Comparison of ENCODE assay signal across 17 cellular contexts in the genomic region with DNA sequence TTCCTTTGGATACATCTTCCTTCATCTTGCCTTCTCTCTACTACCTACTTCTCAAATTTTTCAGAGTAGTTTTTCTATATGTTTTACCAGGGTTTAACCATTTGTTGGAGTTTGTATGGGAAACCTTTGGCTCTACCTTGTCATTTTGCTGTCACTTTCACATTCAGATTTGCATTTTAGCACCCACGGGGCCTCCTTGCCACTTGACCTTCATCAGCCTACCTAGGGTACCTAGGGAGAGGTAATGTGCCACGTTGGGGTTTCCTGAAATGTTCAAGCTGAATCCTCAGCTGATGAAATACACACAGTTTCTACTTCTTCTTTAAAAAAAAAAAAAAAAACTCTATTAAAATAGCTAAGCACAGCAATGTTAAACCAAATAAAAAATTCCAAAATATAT. TPM values are rescaled to one million over a fixed set of nuclear protein-coding genes. Genes with fewer than 3 reads are reported as not detected.
DNase-seq lines count a peak whose midpoint lies in the region; ATAC-seq, FAIRE-seq and TF ChIP-seq lines count a peak whose summit lies in the region.
"Had no signal": no experiment of that assay in that cellular context is flagged by ENCODE, and none has a peak within 500 bp of the region (broad histone marks: within the 10 kb centered on the region; RNA-seq: fewer than 3 reads in every experiment).

No MANE protein-coding gene starts in this region.

- peak overlapping the region; percentile 17; the same call in 1 of the 2 replicates for H3K27ac ChIP-seq in SK-N-MC

- no peaks in the 10 kb centered on the region for H3K36me3 Mint-ChIP-seq in activated CD8-positive, alpha-beta T cell treated with anti-CD3 and anti-CD28 coated beads for 36 hours (ENCODE audit: low read depth)
- no peaks in the 10 kb centered on the region for H3K36me3 Mint-ChIP-seq in activated CD8-positive, alpha-beta T cell treated with anti-CD3 and anti-CD28 coated beads, Interleukin-2, amount 10 ng/mL, durations not matched to agents 7 days and 5 days (ENCODE audit: low read depth)
- H3K36me3 Mint-ChIP-seq in stimulated activated memory B cell treated with anti-CD40 and anti-IgM and Interleukin-4, amounts not matched to agents 10 μg/mL and 1 μg/mL and 100 μg/mL, for 72 hours, result no peaks in the 10 kb centered on the region
- no peaks in the 10 kb centered on the region for H3K36me3 Mint-ChIP-seq in nephron progenitor cell (ENCODE audit: low read depth)

- H3K36me3 ChIP-seq in SK-N-MC (ENCODE audit: insufficient read depth, low read length), result no peaks in the 10 kb centered on the region
- H3K36me3 ChIP-seq: BLaER1 treated with 17β-estradiol and CSF1 and Interleukin-3, amounts not matched to agents 10 nM and 100 nM; HAP-1; Peyer's patch had no signal

- no peaks in the 10 kb centered on the region for H3K9me3 Mint-ChIP-seq in activated CD8-positive, alpha-beta T cell treated with anti-CD3 and anti-CD28 coated beads for 36 hours
- no peaks in the 10 kb centered on the region for H3K9me3 Mint-ChIP-seq in activated CD8-positive, alpha-beta T cell treated with anti-CD3 and anti-CD28 coated beads, Interleukin-2, amount 10 ng/mL, durations not matched to agents 7 days and 5 days (ENCODE audit: insufficient read depth)
- no peaks in the 10 kb centered on the region for H3K9me3 Mint-ChIP-seq in stimulated activated memory B cell treated with anti-CD40 and anti-IgM and Interleukin-4, amounts not matched to agents 10 μg/mL and 1 μg/mL and 100 μg/mL, for 72 hours
- H3K9me3 Mint-ChIP-seq in nephron progenitor cell, result no peaks in the 10 kb centered on the region

- no peak for TF ChIP-seq CTCF in activated CD8-positive, alpha-beta T cell treated with anti-CD3 and anti-CD28 coated beads for 36 hours (IDR thresholded peaks at IDR 0.05)
- TF ChIP-seq CTCF in nephron progenitor cell (IDR thresholded peaks at IDR 0.05), result no peak

- peak overlapping the region; percentile 34 for H3K27ac Mint-ChIP-seq in activated CD8-positive, alpha-beta T cell treated with anti-CD3 and anti-CD28 coated beads for 36 hours
- H3K27ac Mint-ChIP-seq in activated CD8-positive, alpha-beta T cell treated with anti-CD3 and anti-CD28 coated beads, Interleukin-2, amount 10 ng/mL, durations not matched to agents 7 days and 5 days, result no peak overlapping the region
- H3K27ac Mint-ChIP-seq in stimulated activated memory B cell treated with anti-CD40 and anti-IgM and Interleukin-4, amounts not matched to agents 10 μg/mL and 1 μg/mL and 100 μg/mL, for 72 hours, result peak overlapping the region; percentile 81
- H3K27ac Mint-ChIP-seq in nephron progenitor cell, result no peak overlapping the region

- no peaks in the 10 kb centered on the region for H3K27me3 Mint-ChIP-seq in activated CD8-positive, alpha-beta T cell treated with anti-CD3 and anti-CD28 coated beads for 36 hours
- no peaks in the 10 kb centered on the region for H3K27me3 Mint-ChIP-seq in activated CD8-positive, alpha-beta T cell treated with anti-CD3 and anti-CD28 coated beads, Interleukin-2, amount 10 ng/mL, durations not matched to agents 7 days and 5 days (ENCODE audit: low read depth)
- no peaks in the 10 kb centered on the region for H3K27me3 Mint-ChIP-seq in stimulated activated memory B cell treated with anti-CD40 and anti-IgM and Interleukin-4, amounts not matched to agents 10 μg/mL and 1 μg/mL and 100 μg/mL, for 72 hours
- peaks cover 19% of the 10 kb centered on the region for H3K27me3 Mint-ChIP-seq in nephron progenitor cell (ENCODE audit: low read depth, poor library complexity)

- POLR2A ChIA-PET in activated CD8-positive, alpha-beta T cell treated with anti-CD3 and anti-CD28 coated beads for 36 hours (lab: Charles Lee), result no interaction called here
- POLR2A ChIA-PET in activated CD8-positive, alpha-beta T cell treated with anti-CD3 and anti-CD28 coated beads, Interleukin-2, amount 10 ng/mL, durations not matched to agents 7 days and 5 days (lab: Charles Lee), result no interaction called here

- intact Hi-C loops in activated CD8-positive, alpha-beta T cell treated with anti-CD3 and anti-CD28 coated beads for 36 hours (cut with micrococcal nuclease), result no loop called here

- no peaks in the 10 kb centered on the region for H3K9me3 ChIP-seq in SK-N-MC (ENCODE audit: low read depth, low read length)
- H3K9me3 ChIP-seq: BLaER1 treated with 17β-estradiol and CSF1 and Interleukin-3, amounts not matched to agents 10 nM and 100 nM; HAP-1; Peyer's patch had no signal

- H3K9ac ChIP-seq in SK-N-MC (ENCODE audit: insufficient read length), result no peak overlapping the region

- FAIRE-seq in GM19239 (lab: Jason Lieb, UNC), result no peak

- H3K4me1 Mint-ChIP-seq in activated CD8-positive, alpha-beta T cell treated with anti-CD3 and anti-CD28 coated beads for 36 hours (ENCODE audit: low read depth), result peaks cover 25% of the 10 kb centered on the region
- H3K4me1 Mint-ChIP-seq in activated CD8-positive, alpha-beta T cell treated with anti-CD3 and anti-CD28 coated beads, Interleukin-2, amount 10 ng/mL, durations not matched to agents 7 days and 5 days (ENCODE audit: low read depth), result peaks cover 12% of the 10 kb centered on the region
- peaks cover 52% of the 10 kb centered on the region for H3K4me1 Mint-ChIP-seq in stimulated activated memory B cell treated with anti-CD40 and anti-IgM and Interleukin-4, amounts not matched to agents 10 μg/mL and 1 μg/mL and 100 μg/mL, for 72 hours
- peaks cover 13% of the 10 kb centered on the region for H3K4me1 Mint-ChIP-seq in nephron progenitor cell

- no peak overlapping the region for H3K4me3 ChIP-seq in SK-N-MC
- H3K4me3 ChIP-seq: BLaER1 treated with 17β-estradiol and CSF1 and Interleukin-3, amounts not matched to agents 10 nM and 100 nM; HAP-1; Peyer's patch had no signal

- no peak overlapping the region for H3K4me3 Mint-ChIP-seq in activated CD8-positive, alpha-beta T cell treated with anti-CD3 and anti-CD28 coated beads for 36 hours
- no peak overlapping the region for H3K4me3 Mint-ChIP-seq in activated CD8-positive, alpha-beta T cell treated with anti-CD3 and anti-CD28 coated beads, Interleukin-2, amount 10 ng/mL, durations not matched to agents 7 days and 5 days
- peak overlapping the region; percentile 71 for H3K4me3 Mint-ChIP-seq in stimulated activated memory B cell treated with anti-CD40 and anti-IgM and Interleukin-4, amounts not matched to agents 10 μg/mL and 1 μg/mL and 100 μg/mL, for 72 hours
- no peak overlapping the region for H3K4me3 Mint-ChIP-seq in nephron progenitor cell

- no peak for ATAC-seq in activated CD8-positive, alpha-beta T cell treated with anti-CD3 and anti-CD28 coated beads for 36 hours
- ATAC-seq in activated CD8-positive, alpha-beta T cell treated with anti-CD3 and anti-CD28 coated beads, Interleukin-2, amount 10 ng/mL, durations not matched to agents 7 days and 5 days, result no peak
- ATAC-seq in stimulated activated memory B cell treated with anti-CD40 and anti-IgM and Interleukin-4, amounts not matched to agents 10 μg/mL and 1 μg/mL and 100 μg/mL, for 72 hours, result no peak
- ATAC-seq in HG02610 (IDR thresholded peaks at IDR 0.05; ENCODE audit: unreplicated experiment) (no peak), GM19023 (IDR thresholded peaks at IDR 0.05; ENCODE audit: unreplicated experiment) (no peak)

- CTCF ChIA-PET in activated CD8-positive, alpha-beta T cell treated with anti-CD3 and anti-CD28 coated beads for 36 hours (lab: Charles Lee), result no interaction called here
- CTCF ChIA-PET in activated CD8-positive, alpha-beta T cell treated with anti-CD3 and anti-CD28 coated beads, Interleukin-2, amount 10 ng/mL, durations not matched to agents 7 days and 5 days (lab: Charles Lee), result no interaction called here

- no peak for DNase-seq in activated CD8-positive, alpha-beta T cell treated with anti-CD3 and anti-CD28 coated beads for 36 hours
- DNase-seq in activated CD8-positive, alpha-beta T cell treated with anti-CD3 and anti-CD28 coated beads, Interleukin-2, amount 10 ng/mL, durations not matched to agents 7 days and 5 days, result no peak
- DNase-seq in GM19239 (ENCODE audit: insufficient read length, low spot score), result peak; percentile 32
- no peak for DNase-seq in SK-N-MC (ENCODE audit: low read depth, low spot score)
- DNase-seq in nephron progenitor cell, result no peak
- DNase-seq: 8988T, NCI-H1092 treated with DMSO at 0.1 percent for 48 hours, NCI-H1694, NCI-H345, NCI-H526 treated with DMSO at 0.1 percent for 48 hours, Peyer's patch, SHP77 treated with DMSO at 0.1 percent for 48 hours had no signal

RNA-seq across cellular contexts. Expression of a gene that starts 5.2 kb away (rescaled TPM):
- 10 to 100 TPM; 35.7 to 40.1 TPM for total RNA-seq in activated CD8-positive, alpha-beta T cell treated with anti-CD3 and anti-CD28 coated beads for 36 hours
- total RNA-seq in activated CD8-positive, alpha-beta T cell treated with anti-CD3 and anti-CD28 coated beads, Interleukin-2, amount 10 ng/mL, durations not matched to agents 7 days and 5 days, result 10 to 100 TPM; 19.3 to 19.8 TPM

Comparison
In these comparisons a context has a peak if more than half of its experiments do, and no peak if none do; other contexts are left out.
1. H3K27ac Mint-ChIP-seq: peak in activated CD8-positive, alpha-beta T cell treated with anti-CD3 and anti-CD28 coated beads for 36 hours (single experiment) and stimulated activated memory B cell treated with anti-CD40 and anti-IgM and Interleukin-4, amounts not matched to agents 10 μg/mL and 1 μg/mL and 100 μg/mL, for 72 hours (single experiment); none in activated CD8-positive, alpha-beta T cell treated with anti-CD3 and anti-CD28 coated beads, Interleukin-2, amount 10 ng/mL, durations not matched to agents 7 days and 5 days (single experiment) and nephron progenitor cell (single experiment).